ENCODE assay signal across 2 cellular contexts in the genomic region with DNA sequence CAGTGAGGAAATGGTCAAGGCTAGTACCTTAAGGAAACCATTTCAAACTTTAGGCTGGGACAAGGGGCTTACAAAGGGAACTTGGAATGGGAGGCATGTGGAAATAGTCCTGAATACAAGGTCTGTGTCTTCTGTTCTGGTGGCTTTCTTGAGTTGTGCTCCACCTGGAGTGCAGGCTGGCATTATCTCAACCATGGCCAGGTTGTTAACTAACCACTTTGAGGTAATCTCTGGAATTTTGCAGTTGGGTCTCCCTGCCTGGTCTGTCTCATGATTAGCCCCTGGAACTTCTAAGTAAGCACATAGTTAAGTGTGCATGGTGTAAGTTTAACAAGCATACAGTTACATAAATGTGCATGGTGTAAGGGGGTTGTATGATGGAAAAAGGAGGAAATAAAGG.
TF ChIP-seq lines count a peak whose summit lies in the region.

No MANE protein-coding gene starts in this region.

TF ChIP-seq in IMR-90, 13 proteins besides CTCF, POLR2A, EP300 and RAD21:
- no peak for TF ChIP-seq BHLHE40 (IDR thresholded peaks at IDR 0.05; ENCODE audit: low read depth, low read length)
- TF ChIP-seq RCOR1 (IDR thresholded peaks at IDR 0.05; ENCODE audit: insufficient replicate concordance, low read length), result no peak
- TF ChIP-seq CHD1 (IDR thresholded peaks at IDR 0.05; ENCODE audit: low read depth, low read length), result no peak
- no peak for TF ChIP-seq SMC3 (IDR thresholded peaks at IDR 0.05; ENCODE audit: low read depth, low read length)
- no peak for TF ChIP-seq NFE2L2 (IDR thresholded peaks at IDR 0.05; ENCODE audit: low read depth, low read length)
- TF ChIP-seq MAZ (IDR thresholded peaks at IDR 0.05; ENCODE audit: borderline replicate concordance, low read depth, low read length), result no peak
- TF ChIP-seq RFX5 (IDR thresholded peaks at IDR 0.05; ENCODE audit: low read depth, low read length), result no peak
- TF ChIP-seq, protein P1, sequence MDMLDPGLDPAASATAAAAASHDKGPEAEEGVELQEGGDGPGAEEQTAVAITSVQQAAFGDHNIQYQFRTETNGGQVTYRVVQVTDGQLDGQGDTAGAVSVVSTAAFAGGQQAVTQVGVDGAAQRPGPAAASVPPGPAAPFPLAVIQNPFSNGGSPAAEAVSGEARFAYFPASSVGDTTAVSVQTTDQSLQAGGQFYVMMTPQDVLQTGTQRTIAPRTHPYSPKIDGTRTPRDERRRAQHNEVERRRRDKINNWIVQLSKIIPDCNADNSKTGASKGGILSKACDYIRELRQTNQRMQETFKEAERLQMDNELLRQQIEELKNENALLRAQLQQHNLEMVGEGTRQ (IDR thresholded peaks at IDR 0.05; ENCODE audit: low read depth, low read length), result no peak
TF ChIP-seq in IMR-90: peak in this region for 0.

TF ChIP-seq in H1, 55 proteins besides CTCF, POLR2A, EP300 and RAD21:
- no peak for TF ChIP-seq PHF8 (conservative IDR thresholded peaks at IDR 0.05; ENCODE audit: low read depth, low read length)
- no peak for TF ChIP-seq CHD1 (IDR thresholded peaks at IDR 0.05; ENCODE audit: low read depth, low read length)
- TF ChIP-seq KDM5A (IDR thresholded peaks at IDR 0.05; ENCODE audit: low read length), result no peak
- no peak for TF ChIP-seq SAP30 (IDR thresholded peaks at IDR 0.05; ENCODE audit: insufficient read depth, insufficient replicate concordance, low read length)
- TF ChIP-seq NRF1 (IDR thresholded peaks at IDR 0.05; ENCODE audit: low read depth, low read length), result no peak
- no peak for TF ChIP-seq KDM4A (IDR thresholded peaks at IDR 0.05; ENCODE audit: low read depth, low read length, severe bottlenecking)
- TF ChIP-seq POU5F1 (IDR thresholded peaks at IDR 0.05; ENCODE audit: low read depth, low read length), result no peak
- no peak for TF ChIP-seq CTBP2 (IDR thresholded peaks at IDR 0.05; ENCODE audit: borderline replicate concordance, insufficient read depth, insufficient read length, low read length)
- TF ChIP-seq TAF7 (optimal IDR thresholded peaks at IDR 0.05; ENCODE audit: borderline replicate concordance, low read depth, low read length), result no peak
- TF ChIP-seq, protein P2, sequence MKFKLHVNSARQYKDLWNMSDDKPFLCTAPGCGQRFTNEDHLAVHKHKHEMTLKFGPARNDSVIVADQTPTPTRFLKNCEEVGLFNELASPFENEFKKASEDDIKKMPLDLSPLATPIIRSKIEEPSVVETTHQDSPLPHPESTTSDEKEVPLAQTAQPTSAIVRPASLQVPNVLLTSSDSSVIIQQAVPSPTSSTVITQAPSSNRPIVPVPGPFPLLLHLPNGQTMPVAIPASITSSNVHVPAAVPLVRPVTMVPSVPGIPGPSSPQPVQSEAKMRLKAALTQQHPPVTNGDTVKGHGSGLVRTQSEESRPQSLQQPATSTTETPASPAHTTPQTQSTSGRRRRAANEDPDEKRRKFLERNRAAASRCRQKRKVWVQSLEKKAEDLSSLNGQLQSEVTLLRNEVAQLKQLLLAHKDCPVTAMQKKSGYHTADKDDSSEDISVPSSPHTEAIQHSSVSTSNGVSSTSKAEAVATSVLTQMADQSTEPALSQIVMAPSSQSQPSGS (IDR thresholded peaks at IDR 0.05; ENCODE audit: low read length), result no peak
